Comparison of ENCODE assay signal across 1 cellular context in genomic region chr1:84089470-84090261, GRCh38.
A peak's percentile ranks its signal among the peaks of the same experiment; 100 is the strongest.
TF ChIP-seq lines count a peak whose summit lies in the region.

No MANE protein-coding gene starts in this region.

TF ChIP-seq in K562, 482 proteins besides CTCF, POLR2A, EP300 and RAD21 (continued from another document):
- TF ChIP-seq PATZ1 (CRISPR knock-in tag; IDR thresholded peaks at IDR 0.05; ENCODE audit: borderline replicate concordance), result no peak
- no peak for TF ChIP-seq ZNF707 (CRISPR knock-in tag; conservative IDR thresholded peaks at IDR 0.05)
- TF ChIP-seq ATF3 (IDR thresholded peaks at IDR 0.05), result peak; percentile 60
- no peak for TF ChIP-seq ATF3 (CRISPR knock-in tag; conservative IDR thresholded peaks at IDR 0.05)
- TF ChIP-seq DDX20 (tag; IDR thresholded peaks at IDR 0.05; ENCODE audit: low read depth), result no peak
- no peak for TF ChIP-seq ZNF239 (CRISPR knock-in tag; IDR thresholded peaks at IDR 0.05)
- peak; percentile 38; the same call in 1 of the 2 replicates for TF ChIP-seq JUND (IDR thresholded peaks at IDR 0.05; ENCODE audit: borderline replicate concordance, low read depth, low read length)
- TF ChIP-seq JUND (tag; IDR thresholded peaks at IDR 0.05; ENCODE audit: borderline replicate concordance, low read depth, low read length), result peak; percentile 44; the same call in 1 of the 3 replicates
- no peak for TF ChIP-seq ELK3 (CRISPR knock-in tag; IDR thresholded peaks at IDR 0.05)
- no peak for TF ChIP-seq SRSF1 (IDR thresholded peaks at IDR 0.05; ENCODE audit: low read depth, low read length)
- peak; percentile 41; the same call in 1 of the 2 replicates for TF ChIP-seq MAFG (tag; conservative IDR thresholded peaks at IDR 0.05)
- TF ChIP-seq RBM17 (IDR thresholded peaks at IDR 0.05; ENCODE audit: borderline replicate concordance, low read depth, low read length), result no peak
- TF ChIP-seq CBFA2T3 (IDR thresholded peaks at IDR 0.05), result peak; percentile 51
- no peak for TF ChIP-seq ZBTB12 (CRISPR knock-in tag; IDR thresholded peaks at IDR 0.05)
- TF ChIP-seq SIRT6 (IDR thresholded peaks at IDR 0.05; ENCODE audit: low read depth, low read length), result no peak
- no peak for TF ChIP-seq MEF2D (tag; conservative IDR thresholded peaks at IDR 0.05; ENCODE audit: low read depth)
- no peak for TF ChIP-seq HDGF (IDR thresholded peaks at IDR 0.05)
TF ChIP-seq in K562: peak in this region for 11.
